ENCODE assay signal across 16 cellular contexts in genomic region chr10:120580651-120581259, GRCh38.
DNase-seq lines count a peak whose midpoint lies in the region; ATAC-seq and TF ChIP-seq lines count a peak whose summit lies in the region.
"Had no signal": no experiment of that assay in that cellular context is flagged by ENCODE, and none has a peak within 500 bp of the region (broad histone marks: within the 10 kb centered on the region; RNA-seq: fewer than 3 reads in every experiment).

No MANE protein-coding gene starts in this region.

- H3K9me3 ChIP-seq in body of pancreas, result no peaks in the 10 kb centered on the region
- H3K9me3 ChIP-seq: uterus had no signal

- no peaks in the 10 kb centered on the region for H3K36me3 ChIP-seq in body of pancreas (replicated peaks in 1 of 2; ENCODE audit: insufficient read depth in 1 of 2, low read depth in 2 of 2)
- H3K36me3 ChIP-seq: uterus had no signal

- no peaks in the 10 kb centered on the region for H3K27me3 Mint-ChIP-seq in osteocyte (ENCODE audit: unreplicated experiment)
- H3K27me3 Mint-ChIP-seq: activated CD4-positive, alpha-beta memory T cell treated with anti-CD3 and anti-CD28 coated beads for 36 hours had no signal

- TF ChIP-seq CTCF in body of pancreas (IDR thresholded peaks at IDR 0.05) (no peak), osteocyte (IDR thresholded peaks at IDR 0.05) (no peak)

- H3K4me1 Mint-ChIP-seq in osteocyte (ENCODE audit: unreplicated experiment), result no peaks in the 10 kb centered on the region

- H3K27ac Mint-ChIP-seq in osteocyte (ENCODE audit: unreplicated experiment), result no peak overlapping the region
- H3K27ac Mint-ChIP-seq: activated CD4-positive, alpha-beta memory T cell treated with anti-CD3 and anti-CD28 coated beads for 36 hours had no signal

- ATAC-seq in body of pancreas, result no peak

- H3K27ac ChIP-seq in body of pancreas, result no peak overlapping the region
- H3K27ac ChIP-seq: C4-2B, uterus had no signal

- intact Hi-C loops in body of pancreas (cut with DNase I), result no loop called here

- no peaks in the 10 kb centered on the region for H3K36me3 Mint-ChIP-seq in osteocyte (ENCODE audit: unreplicated experiment)
- H3K36me3 Mint-ChIP-seq: activated CD4-positive, alpha-beta memory T cell treated with anti-CD3 and anti-CD28 coated beads for 36 hours had no signal

- H3K4me3 Mint-ChIP-seq in osteocyte (ENCODE audit: unreplicated experiment), result no peak overlapping the region
- H3K4me3 Mint-ChIP-seq: activated CD4-positive, alpha-beta memory T cell treated with anti-CD3 and anti-CD28 coated beads for 36 hours had no signal

- no peaks in the 10 kb centered on the region for H3K4me1 ChIP-seq in body of pancreas
- H3K4me1 ChIP-seq: uterus had no signal

- H3K27me3 ChIP-seq in body of pancreas, result no peaks in the 10 kb centered on the region
- H3K27me3 ChIP-seq: uterus had no signal

- no peaks in the 10 kb centered on the region for H3K9me3 Mint-ChIP-seq in osteocyte (ENCODE audit: unreplicated experiment)
- H3K9me3 Mint-ChIP-seq: activated CD4-positive, alpha-beta memory T cell treated with anti-CD3 and anti-CD28 coated beads for 36 hours had no signal

- DNase-seq in Caki2 (ENCODE audit: low read depth) (peak; percentile 91), body of pancreas (peak in 3 of 4 donors; percentile 6 to 21 (median 14)), kidney glomerular epithelial cell (lab: John Stamatoyannopoulos, UW) (peak; percentile 62), osteocyte (ENCODE audit: extremely low spot score, unreplicated experiment) (peak; percentile 57), T-helper 2 cell (no peak), NAMALWA (ENCODE audit: low spot score) (no peak), NCI-H510A (lab: John Stamatoyannopoulos, UW) (no peak)
- DNase-seq in activated CD4-positive, alpha-beta T cell treated with anti-CD3 and anti-CD28 coated beads for 1 hour, result no peak
- DNase-seq: activated CD4-positive, alpha-beta memory T cell treated with anti-CD3 and anti-CD28 coated beads for 36 hours; activated naive CD4-positive, alpha-beta T cell; central memory CD4-positive, alpha-beta T cell; effector CD8-positive, alpha-beta T cell; NCI-H1092 treated with DMSO at 0.1 percent for 48 hours; stimulated activated CD4-positive, alpha-beta T cell treated with anti-CD3 and anti-CD28 coated beads, Interleukin-4, amount 100 ng/mL, for 4 hours; uterus had no signal

- in situ Hi-C loops in Caki2 (cut with HindIII; ENCODE audit: low pct_unique_long_range_greater_than_20kb, low sequenced_read_pairs), result no loop called here

- no peak overlapping the region for H3K4me3 ChIP-seq in body of pancreas
- H3K4me3 ChIP-seq: uterus had no signal

- TF ChIP-seq POLR2A in body of pancreas (IDR thresholded peaks at IDR 0.05), result no peak

- 28 to 32% methylated on average over 8 of the region's 8 CpGs for WGBS in body of pancreas, 2 donors

Comparison
In these comparisons a context has a peak if more than half of its experiments do, and no peak if none do; other contexts are left out.
1. DNase-seq: peak in Caki2 (single experiment), body of pancreas (3 of 4), kidney glomerular epithelial cell (single experiment) and osteocyte (single experiment); none in T-helper 2 cell (0 of 5), NAMALWA (single experiment), NCI-H510A (single experiment) and activated CD4-positive, alpha-beta T cell treated with anti-CD3 and anti-CD28 coated beads for 1 hour (single experiment).